ENCODE assay signal across 17 cellular contexts in the genomic region with DNA sequence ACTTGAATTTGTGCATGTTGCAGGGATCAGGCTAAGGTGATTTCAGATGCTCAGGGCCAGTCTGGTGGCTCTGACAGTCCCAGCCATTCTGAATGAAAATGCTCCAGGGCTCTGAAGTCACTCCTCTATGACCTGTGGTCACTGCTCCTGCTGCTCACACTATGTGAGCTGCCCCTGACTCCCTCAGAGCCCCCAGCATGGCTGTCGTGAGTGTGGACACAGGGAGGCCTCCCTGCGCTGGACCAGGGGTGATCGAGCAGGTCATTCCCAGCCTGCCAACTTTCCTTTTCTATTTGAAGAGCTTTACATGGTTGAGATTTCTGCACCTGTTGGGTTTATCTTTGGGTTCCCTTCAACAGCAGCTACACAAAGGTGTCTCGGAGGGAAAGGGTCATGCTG.
DNase-seq lines count a peak whose midpoint lies in the region; ATAC-seq and TF ChIP-seq lines count a peak whose summit lies in the region.
"Had no signal": no experiment of that assay in that cellular context is flagged by ENCODE, and none has a peak within 500 bp of the region (broad histone marks: within the 10 kb centered on the region; RNA-seq: fewer than 3 reads in every experiment).

No MANE protein-coding gene starts in this region.

- no peaks in the 10 kb centered on the region for H3K9me3 Mint-ChIP-seq in osteocyte (ENCODE audit: unreplicated experiment)
- H3K9me3 Mint-ChIP-seq: CD8-positive, alpha-beta T cell had no signal

- H3K4me3 Mint-ChIP-seq in osteocyte (ENCODE audit: unreplicated experiment): no peak overlapping the region
- H3K4me3 Mint-ChIP-seq: CD8-positive, alpha-beta T cell had no signal

- ATAC-seq in activated CD4-positive, CD25-positive, alpha-beta regulatory T cell treated with anti-CD3 and anti-CD28 coated beads, Interleukin-2, amount 50 U/mL, for 24 hours: no peak
- ATAC-seq in HG02970 (IDR thresholded peaks at IDR 0.05; ENCODE audit: low FRiP score, unreplicated experiment): no peak
- ATAC-seq: CD8-positive, alpha-beta T cell; GM12878; HCT116 had no signal

- H3K4me3 ChIP-seq in colonic mucosa: no peak overlapping the region
- H3K4me3 ChIP-seq: BLaER1, GM12878, GM23248, PC-9 had no signal

- TF ChIP-seq CTCF in colonic mucosa (IDR thresholded peaks at IDR 0.05): no peak
- no peak for TF ChIP-seq CTCF in osteocyte (IDR thresholded peaks at IDR 0.05)

- H3K27ac ChIP-seq in colonic mucosa: no peak overlapping the region
- H3K27ac ChIP-seq: BLaER1, GM23248, PC-9 had no signal

- intact Hi-C loops in colonic mucosa (cut with DNase I): no loop called here

- peak; percentile 23 for DNase-seq in activated CD4-positive, CD25-positive, alpha-beta regulatory T cell treated with anti-CD3 and anti-CD28 coated beads, Interleukin-2, amount 50 U/mL, for 72 hours
- DNase-seq in 8988T (peak; percentile 13), colonic mucosa (peak; percentile 15), osteocyte (ENCODE audit: extremely low spot score, unreplicated experiment) (peak; percentile 49), NCI-H1694 (lab: John Stamatoyannopoulos, UW) (no peak), NCI-H82 treated with DMSO at 0.1 percent for 48 hours (lab: John Stamatoyannopoulos, UW; ENCODE audit: unreplicated experiment) (no peak)
- DNase-seq: GDM1, GM23248, NCI-H1930, NCI-H446 treated with DMSO at 0.1 percent for 48 hours had no signal

- no peak overlapping the region for H3K9ac ChIP-seq in colonic mucosa (ENCODE audit: low read depth in 2 of 2, low read length in 2 of 2)
- H3K9ac ChIP-seq: BLaER1, GM23248 had no signal

- H3K4me1 ChIP-seq in colonic mucosa: no peaks in the 10 kb centered on the region

- no peak overlapping the region for H3K27ac Mint-ChIP-seq in osteocyte (ENCODE audit: unreplicated experiment)
- H3K27ac Mint-ChIP-seq: CD8-positive, alpha-beta T cell had no signal

- no peaks in the 10 kb centered on the region for H3K36me3 ChIP-seq in colonic mucosa

- H3K9me3 ChIP-seq in colonic mucosa: no peaks in the 10 kb centered on the region
- H3K9me3 ChIP-seq: BLaER1 had no signal

- no peaks in the 10 kb centered on the region for H3K36me3 Mint-ChIP-seq in osteocyte (ENCODE audit: unreplicated experiment)
- H3K36me3 Mint-ChIP-seq: CD8-positive, alpha-beta T cell had no signal

- H3K27me3 Mint-ChIP-seq in osteocyte (ENCODE audit: unreplicated experiment): no peaks in the 10 kb centered on the region

- no peaks in the 10 kb centered on the region for H3K27me3 ChIP-seq in colonic mucosa
- H3K27me3 ChIP-seq: BLaER1 had no signal

- H3K4me1 Mint-ChIP-seq in osteocyte (ENCODE audit: unreplicated experiment): no peaks in the 10 kb centered on the region

Comparison
In these comparisons a context has a peak if more than half of its experiments do, and no peak if none do; other contexts are left out.
1. DNase-seq: peak in activated CD4-positive, CD25-positive, alpha-beta regulatory T cell treated with anti-CD3 and anti-CD28 coated beads, Interleukin-2, amount 50 U/mL, for 72 hours (single experiment), 8988T (single experiment), colonic mucosa (single experiment) and osteocyte (single experiment); none in NCI-H1694 (single experiment) and NCI-H82 treated with DMSO at 0.1 percent for 48 hours (single experiment).